ENCODE assay signal across 21 cellular contexts in genomic region chr7:115044224-115044623, GRCh38.
DNase-seq lines count a peak whose midpoint lies in the region; ATAC-seq, FAIRE-seq and TF ChIP-seq lines count a peak whose summit lies in the region.
"Had no signal": no experiment of that assay in that cellular context is flagged by ENCODE, and none has a peak within 500 bp of the region (broad histone marks: within the 10 kb centered on the region; RNA-seq: fewer than 3 reads in every experiment).

No MANE protein-coding gene starts in this region.

- no peak overlapping the region for H2AFZ ChIP-seq in HepG2 (ENCODE audit: low read length)
- H2AFZ ChIP-seq: GM23248 had no signal

- DNase-seq in HepG2 (ENCODE audit: low spot score) (no peak), kidney (no peak), germinal center (ENCODE audit: low spot score) (no peak), 8988T (no peak)
- DNase-seq: Caco-2; CD4-positive, CD25-positive, alpha-beta regulatory T cell; CD8-positive, alpha-beta T cell; DMS153; DND-41; GDM1; GM23248; H9 had no signal

- peak in 1 of 2 donors; percentile 30 for TF ChIP-seq RAD21 in liver (IDR thresholded peaks at IDR 0.05)
- no peak for TF ChIP-seq RAD21 in HepG2 (CRISPR knock-in tag; IDR thresholded peaks at IDR 0.05)

- no peaks in the 10 kb centered on the region for H4K20me1 ChIP-seq in HepG2 (ENCODE audit: insufficient read depth, low read length)
- H4K20me1 ChIP-seq: BLaER1 had no signal

- CTCF ChIA-PET in HepG2 (lab: Yijun Ruan, JAX; ENCODE audit: low intra/inter-chr PET ratio, low total read pairs), result no interaction called here

- POLR2A ChIA-PET in HepG2 (lab: Yijun Ruan, JAX), result no interaction called here

- H3K36me3 ChIP-seq in liver (ENCODE audit: control insufficient read depth in 4 of 4, insufficient read depth in 3 of 4, low read depth in 1 of 4, low read length in 3 of 4) (no peaks in the 10 kb centered on the region), HepG2 (replicated peaks in 1 of 2; ENCODE audit: control insufficient read depth in 1 of 2, insufficient read depth in 2 of 2, low read length in 2 of 2) (no peaks in the 10 kb centered on the region), kidney (ENCODE audit: control insufficient read depth in 1 of 2, insufficient read depth in 2 of 2, low read length in 2 of 2) (no peaks in the 10 kb centered on the region), subcutaneous abdominal adipose tissue (ENCODE audit: control insufficient read depth in 5 of 5, insufficient read depth in 5 of 5, low read length in 5 of 5) (no peaks in the 10 kb centered on the region)
- H3K36me3 ChIP-seq: BLaER1 had no signal

- TF ChIP-seq EP300 in HepG2 (IDR thresholded peaks at IDR 0.05; ENCODE audit: low read depth in 2 of 2, low read length in 2 of 2), result no peak
- TF ChIP-seq EP300 in HepG2 (CRISPR knock-in tag; IDR thresholded peaks at IDR 0.05; ENCODE audit: borderline replicate concordance), result no peak

- no peak overlapping the region for H3K4me2 ChIP-seq in HepG2 (ENCODE audit: low read depth, low read length)
- H3K4me2 ChIP-seq: BLaER1 had no signal

- no peak overlapping the region for H3K27ac ChIP-seq in liver (ENCODE audit: low read depth in 1 of 2, low read length in 2 of 2)
- H3K27ac ChIP-seq in HepG2 (ENCODE audit: extremely low read length, insufficient read depth, low read length), result no peak overlapping the region
- no peak overlapping the region for H3K27ac ChIP-seq in kidney (ENCODE audit: low read depth in 2 of 2, low read length in 2 of 2)
- peak overlapping the region; percentile 54 for H3K27ac ChIP-seq in subcutaneous abdominal adipose tissue (ENCODE audit: low read depth, low read length)
- H3K27ac ChIP-seq: 22Rv1, BLaER1, C4-2B, GM23248 had no signal

- H3K4me1 ChIP-seq in liver (ENCODE audit: control insufficient read depth in 4 of 4, insufficient read depth in 4 of 4, low read length in 3 of 4), result peaks cover 0 to 6% (median 2%) of the 10 kb centered on the region in 4 donors
- H3K4me1 ChIP-seq in HepG2 (ENCODE audit: insufficient read depth, low read length), result no peaks in the 10 kb centered on the region
- H3K4me1 ChIP-seq in kidney (ENCODE audit: control insufficient read depth in 1 of 2, insufficient read depth in 1 of 2, low read depth in 1 of 2, low read length in 2 of 2), result no peaks in the 10 kb centered on the region
- peaks cover 0 to 18% (median 6%) of the 10 kb centered on the region in 5 donors for H3K4me1 ChIP-seq in subcutaneous abdominal adipose tissue (ENCODE audit: control insufficient read depth in 5 of 5, insufficient read depth in 5 of 5, low read length in 5 of 5)
- H3K4me1 ChIP-seq: BLaER1, Caco-2 had no signal

- 61% methylated on average over 3 of the region's 3 CpGs for WGBS in liver
- 6% methylated on average over 3 of the region's 3 CpGs for WGBS in HepG2 (ENCODE audit: low lambda C conversion rate)

- ATAC-seq in HepG2, result no peak
- ATAC-seq: CD8-positive, alpha-beta T cell; GM12878; HCT116 had no signal

- H3K27me3 ChIP-seq in liver (ENCODE audit: control insufficient read depth in 4 of 4, insufficient read depth in 4 of 4, low read length in 3 of 4) (no peaks in the 10 kb centered on the region), HepG2 (ENCODE audit: control insufficient read depth in 1 of 2, insufficient read depth in 2 of 2, low read length in 2 of 2) (no peaks in the 10 kb centered on the region), subcutaneous abdominal adipose tissue (ENCODE audit: control insufficient read depth in 5 of 5, insufficient read depth in 4 of 5, low read length in 5 of 5) (no peaks in the 10 kb centered on the region)
- H3K27me3 ChIP-seq: BLaER1 had no signal

- H3K9ac ChIP-seq in liver (ENCODE audit: low read depth in 1 of 2, low read length in 2 of 2) (no peak overlapping the region), HepG2 (ENCODE audit: insufficient read depth, low read depth, low read length) (no peak overlapping the region), kidney (ENCODE audit: low read length in 2 of 2) (no peak overlapping the region), subcutaneous abdominal adipose tissue (ENCODE audit: low read length in 5 of 5) (no peak overlapping the region)
- H3K9ac ChIP-seq: BLaER1, GM23248 had no signal

- intact Hi-C loops in HepG2 (cut with micrococcal nuclease; ENCODE audit: unreplicated experiment) (no loop called here), kidney (cut with DNase I) (no loop called here)

- no TSS peak for BruUV-seq in HepG2 (replicated peaks; lab: Mats Ljungman, UMichigan)

- H3K9me3 ChIP-seq in liver (ENCODE audit: control insufficient read depth in 4 of 4, low read length in 3 of 4) (no peaks in the 10 kb centered on the region), HepG2 (ENCODE audit: low read length) (no peaks in the 10 kb centered on the region), kidney (ENCODE audit: control insufficient read depth in 1 of 2, low read length in 2 of 2) (no peaks in the 10 kb centered on the region), subcutaneous abdominal adipose tissue (ENCODE audit: control insufficient read depth in 5 of 5, low read length in 5 of 5) (no peaks in the 10 kb centered on the region)
- H3K9me3 ChIP-seq: BLaER1, Caco-2 had no signal

- no peak for TF ChIP-seq POLR2A in HepG2 (IDR thresholded peaks at IDR 0.05; ENCODE audit: insufficient read depth in 1 of 2, low read depth in 2 of 2, low read length in 2 of 2)

- no peaks in the 10 kb centered on the region for H3K79me2 ChIP-seq in HepG2 (ENCODE audit: insufficient read depth, low read length)

- H3K4me3 ChIP-seq in liver (ENCODE audit: low read depth in 1 of 3, low read length in 3 of 3) (no peak overlapping the region), HepG2 (replicated peaks in 1 of 3; ENCODE audit: insufficient read depth in 1 of 3, low read depth in 2 of 3, low read length in 3 of 3) (no peak overlapping the region), kidney (ENCODE audit: low read length in 2 of 2) (no peak overlapping the region), subcutaneous abdominal adipose tissue (ENCODE audit: low read depth in 1 of 5, low read length in 5 of 5) (no peak overlapping the region)
- H3K4me3 ChIP-seq: BLaER1, GM12878, GM23248 had no signal

- in situ Hi-C loops in HepG2 (cut with HindIII; ENCODE audit: extremely low pct_ligation_motif_present, low pct_unique_long_range_greater_than_20kb), result no loop called here

- TF ChIP-seq CTCF in liver (IDR thresholded peaks at IDR 0.05; ENCODE audit: low read depth, low read length, missing input control), result no peak
- no peak for TF ChIP-seq CTCF in HepG2 (CRISPR knock-in tag; IDR thresholded peaks at IDR 0.05)
- no peak for TF ChIP-seq CTCF in kidney (IDR thresholded peaks at IDR 0.05; ENCODE audit: borderline replicate concordance, extremely low read depth, insufficient read depth)

- FAIRE-seq in HepG2 (lab: Jason Lieb, UNC), result no peak
- FAIRE-seq in kidney (lab: Jason Lieb, UNC), result peak; percentile 47
- FAIRE-seq: GM12878, GM19239, H1 had no signal

TF ChIP-seq in liver, 16 proteins besides CTCF, POLR2A, EP300 and RAD21 (continues in another document):
- TF ChIP-seq RXRA (IDR thresholded peaks at IDR 0.05) (peak; percentile 37 to 70), ZBTB33 (IDR thresholded peaks at IDR 0.05) (no peak), TAF1 (conservative IDR thresholded peaks at IDR 0.05) (no peak), SP1 (IDR thresholded peaks at IDR 0.05) (no peak), JUND (IDR thresholded peaks at IDR 0.05) (peak in 1 of 2 donors; percentile 36), YY1 (IDR thresholded peaks at IDR 0.05) (no peak)
- TF ChIP-seq, protein P1, sequence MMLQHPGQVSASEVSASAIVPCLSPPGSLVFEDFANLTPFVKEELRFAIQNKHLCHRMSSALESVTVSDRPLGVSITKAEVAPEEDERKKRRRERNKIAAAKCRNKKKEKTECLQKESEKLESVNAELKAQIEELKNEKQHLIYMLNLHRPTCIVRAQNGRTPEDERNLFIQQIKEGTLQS (IDR thresholded peaks at IDR 0.05), result no peak

TF ChIP-seq in HepG2, 621 proteins besides CTCF, POLR2A, EP300 and RAD21:
- TF ChIP-seq, protein P2, sequence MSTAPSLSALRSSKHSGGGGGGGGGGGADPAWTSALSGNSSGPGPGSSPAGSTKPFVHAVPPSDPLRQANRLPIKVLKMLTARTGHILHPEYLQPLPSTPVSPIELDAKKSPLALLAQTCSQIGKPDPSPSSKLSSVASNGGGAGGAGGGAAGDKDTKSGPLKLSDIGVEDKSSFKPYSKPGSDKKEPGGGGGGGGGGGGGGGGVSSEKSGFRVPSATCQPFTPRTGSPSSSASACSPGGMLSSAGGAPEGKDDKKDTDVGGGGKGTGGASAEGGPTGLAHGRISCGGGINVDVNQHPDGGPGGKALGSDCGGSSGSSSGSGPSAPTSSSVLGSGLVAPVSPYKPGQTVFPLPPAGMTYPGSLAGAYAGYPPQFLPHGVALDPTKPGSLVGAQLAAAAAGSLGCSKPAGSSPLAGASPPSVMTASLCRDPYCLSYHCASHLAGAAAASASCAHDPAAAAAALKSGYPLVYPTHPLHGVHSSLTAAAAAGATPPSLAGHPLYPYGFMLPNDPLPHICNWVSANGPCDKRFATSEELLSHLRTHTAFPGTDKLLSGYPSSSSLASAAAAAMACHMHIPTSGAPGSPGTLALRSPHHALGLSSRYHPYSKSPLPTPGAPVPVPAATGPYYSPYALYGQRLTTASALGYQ (CRISPR knock-in tag; IDR thresholded peaks at IDR 0.05), result no peak
- TF ChIP-seq ZNF235 (CRISPR knock-in tag; IDR thresholded peaks at IDR 0.05; ENCODE audit: borderline replicate concordance), result no peak
- no peak for TF ChIP-seq EEA1 (CRISPR knock-in tag; IDR thresholded peaks at IDR 0.05; ENCODE audit: borderline replicate concordance)
- no peak for TF ChIP-seq ZBTB37 (CRISPR knock-in tag; IDR thresholded peaks at IDR 0.05)
TF ChIP-seq in HepG2: peak in this region for 0.
